8 cellular contexts compared by ENCODE assay signal in the genomic region with DNA sequence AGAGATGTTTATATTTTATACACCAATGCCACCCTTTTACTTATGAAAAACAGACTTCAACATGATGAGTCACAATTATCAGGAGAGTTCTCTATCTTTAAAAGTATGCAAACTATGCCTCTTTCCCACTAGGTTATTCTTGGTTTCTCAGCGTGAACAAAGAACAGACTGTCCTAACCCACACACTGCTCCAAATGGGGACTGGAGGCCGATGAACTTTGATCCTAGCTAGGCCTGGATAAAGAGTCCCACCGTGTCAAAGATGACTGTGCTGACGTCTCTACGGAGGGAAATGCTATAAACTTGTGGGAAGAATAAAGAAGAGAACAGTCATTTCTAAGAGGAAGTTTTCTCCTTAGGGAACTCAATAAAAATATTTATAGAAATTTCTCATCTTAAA.
A peak's percentile ranks its signal among the peaks of the same experiment; 100 is the strongest.
DNase-seq lines count a peak whose midpoint lies in the region; ATAC-seq and TF ChIP-seq lines count a peak whose summit lies in the region.

No MANE protein-coding gene starts in this region.

- H4K20me1 ChIP-seq in BLaER1 treated with 17β-estradiol and CSF1 and Interleukin-3, amounts not matched to agents 10 nM and 100 nM = no peaks in the 10 kb centered on the region

- no peaks in the 10 kb centered on the region for H3K27me3 Mint-ChIP-seq in brain

- no peak for TF ChIP-seq CTCF in brain (conservative IDR thresholded peaks at IDR 0.05)

- no peaks in the 10 kb centered on the region for H3K9me3 ChIP-seq in BLaER1 treated with 17β-estradiol and CSF1 and Interleukin-3, amounts not matched to agents 10 nM and 100 nM (replicated peaks in 1 of 11)

- peaks cover 21% of the 10 kb centered on the region for H3K36me3 Mint-ChIP-seq in brain

- peak overlapping the region in 4 of 5 experiments; percentile 55 to 85 (median 77) for H3K27ac Mint-ChIP-seq in brain

- H3K4me3 ChIP-seq in BLaER1 treated with 17β-estradiol and CSF1 and Interleukin-3, amounts not matched to agents 10 nM and 100 nM = no peak overlapping the region

- H3K4me3 Mint-ChIP-seq in brain = peak overlapping the region in 1 of 5 experiments; percentile 22

- no peaks in the 10 kb centered on the region for H3K27me3 ChIP-seq in BLaER1 treated with 17β-estradiol and CSF1 and Interleukin-3, amounts not matched to agents 10 nM and 100 nM

- H3K9ac ChIP-seq in BLaER1 treated with 17β-estradiol and CSF1 and Interleukin-3, amounts not matched to agents 10 nM and 100 nM = peak overlapping the region in 2 of 11 experiments; percentile 3 to 38; a peak in 2 of 22 replicates

- peaks cover 11 to 29% (median 19%) of the 10 kb centered on the region in 10 experiments; a peak in 15 of 20 replicates for H3K4me1 ChIP-seq in BLaER1 treated with 17β-estradiol and CSF1 and Interleukin-3, amounts not matched to agents 10 nM and 100 nM

- H3K4me1 Mint-ChIP-seq in brain = peaks cover 30% of the 10 kb centered on the region

- H3K4me2 ChIP-seq in BLaER1 treated with 17β-estradiol and CSF1 and Interleukin-3, amounts not matched to agents 10 nM and 100 nM = peak overlapping the region; percentile 8 to 80 (median 45); a peak in 17 of 22 replicates

- DNase-seq in left lobe of liver (ENCODE audit: low spot score) (peak; percentile 63), ureter (ENCODE audit: low spot score) (peak; percentile 65), NCI-H510A treated with DMSO at 0.1 percent for 48 hours (lab: John Stamatoyannopoulos, UW) (no peak)

- peak overlapping the region in 5 of 11 experiments; percentile 12 to 66 (median 49); a peak in 7 of 22 replicates for H3K27ac ChIP-seq in BLaER1 treated with 17β-estradiol and CSF1 and Interleukin-3, amounts not matched to agents 10 nM and 100 nM

- H3K36me3 ChIP-seq in BLaER1 treated with 17β-estradiol and CSF1 and Interleukin-3, amounts not matched to agents 10 nM and 100 nM = peaks cover 0 to 13% (median 0%) of the 10 kb centered on the region in 11 experiments; a peak in 3 of 22 replicates

- no peaks in the 10 kb centered on the region for H3K9me3 Mint-ChIP-seq in brain

- ATAC-seq in HG03039 (IDR thresholded peaks at IDR 0.05; ENCODE audit: unreplicated experiment) = peak; percentile 58
- ATAC-seq in left lobe of liver = peak; percentile 95
- no peak for ATAC-seq in GM18873 (IDR thresholded peaks at IDR 0.05; ENCODE audit: low FRiP score, unreplicated experiment)
- ATAC-seq in GM21825 (IDR thresholded peaks at IDR 0.05; ENCODE audit: unreplicated experiment) = no peak

Comparison
In these comparisons a context has a peak if more than half of its experiments do, and no peak if none do; other contexts are left out.
1. ATAC-seq: peak in HG03039 (single experiment) and left lobe of liver (single experiment); none in GM18873 (single experiment) and GM21825 (single experiment).